23 cellular contexts compared by ENCODE assay signal in genomic region chr2:6196461-6196860, GRCh38.
"Had no signal": no experiment of that assay in that cellular context is flagged by ENCODE, and none has a peak within 500 bp of the region (broad histone marks: within the 10 kb centered on the region; RNA-seq: fewer than 3 reads in every experiment).

No MANE protein-coding gene starts in this region.

- H3K4me3 Mint-ChIP-seq: dendritic cell treated with granulocyte-macrophage colony-stimulating factor and Interleukin-4, amounts not matched to agents 40 ng/mL and 50 ng/mL, for 4 days; naive B cell; nephron; stimulated activated effector memory CD8-positive, alpha-beta T cell treated with anti-CD3 and anti-CD28 coated beads, Interleukin-12 subunit alpha, Interleukin-12 subunit beta, amount 100 ng/mL, for 72 hours had no signal

- H3K36me3 ChIP-seq: esophagus squamous epithelium, neutrophil, right lobe of liver, suprapubic skin, thyroid gland, upper lobe of right lung, vagina had no signal

- H3K27me3 ChIP-seq: esophagus squamous epithelium, foreskin keratinocyte, hepatocyte, neutrophil, right lobe of liver, suprapubic skin, thyroid gland, upper lobe of right lung, vagina had no signal

- H3K4me1 ChIP-seq: esophagus squamous epithelium, foreskin keratinocyte, psoas muscle, right lobe of liver, suprapubic skin, thyroid gland, upper lobe of right lung, vagina had no signal

- H3K27ac Mint-ChIP-seq: dendritic cell treated with granulocyte-macrophage colony-stimulating factor and Interleukin-4, amounts not matched to agents 40 ng/mL and 50 ng/mL, for 4 days; naive B cell; nephron; stimulated activated effector memory CD8-positive, alpha-beta T cell treated with anti-CD3 and anti-CD28 coated beads, Interleukin-12 subunit alpha, Interleukin-12 subunit beta, amount 100 ng/mL, for 72 hours had no signal

- H3K4me3 ChIP-seq: esophagus squamous epithelium, hepatocyte, lung, psoas muscle, right lobe of liver, suprapubic skin, thyroid gland, upper lobe of right lung, vagina had no signal

- DNase-seq: esophagus squamous epithelium; foreskin keratinocyte; kidney; left colon; left ventricle myocardium superior; mesendoderm; naive B cell; psoas muscle; retina; right lobe of liver; stimulated activated CD4-positive, alpha-beta T cell treated with anti-CD3 and anti-CD28 coated beads, Interleukin-4, amount 100 ng/mL, for 1 hour; stimulated activated CD8-positive, alpha-beta memory T cell treated with anti-CD3 and anti-CD28 coated beads, Interleukin-4, amount 100 ng/mL, for 48 hours; stimulated activated naive CD8-positive, alpha-beta T cell treated with anti-CD3 and anti-CD28 coated beads, Interleukin-15, Interleukin-2, amounts not matched to agents 100 U/mL and 50 U/mL, for 24 hours; thyroid gland; upper lobe of right lung had no signal

- H3K79me2 ChIP-seq: hepatocyte had no signal

- H3K27ac ChIP-seq: esophagus squamous epithelium, foreskin keratinocyte, hepatocyte, neutrophil, psoas muscle, right lobe of liver, suprapubic skin, thyroid gland, upper lobe of right lung, vagina had no signal

- H3K4me2 ChIP-seq: hepatocyte had no signal

- H3K27me3 Mint-ChIP-seq: dendritic cell treated with granulocyte-macrophage colony-stimulating factor and Interleukin-4, amounts not matched to agents 40 ng/mL and 50 ng/mL, for 4 days had no signal

- H3K9me3 ChIP-seq: esophagus squamous epithelium, neutrophil, right lobe of liver, thyroid gland, vagina had no signal

- H3K36me3 Mint-ChIP-seq: naive B cell; stimulated activated effector memory CD8-positive, alpha-beta T cell treated with anti-CD3 and anti-CD28 coated beads, Interleukin-12 subunit alpha, Interleukin-12 subunit beta, amount 100 ng/mL, for 72 hours had no signal

- H3K4me1 Mint-ChIP-seq: naive B cell; nephron; stimulated activated effector memory CD8-positive, alpha-beta T cell treated with anti-CD3 and anti-CD28 coated beads, Interleukin-12 subunit alpha, Interleukin-12 subunit beta, amount 100 ng/mL, for 72 hours had no signal

- ATAC-seq: foreskin keratinocyte; left colon; left ventricle myocardium superior; psoas muscle; right lobe of liver; stimulated activated effector memory CD8-positive, alpha-beta T cell treated with anti-CD3 and anti-CD28 coated beads, Interleukin-12 subunit alpha, Interleukin-12 subunit beta, amount 100 ng/mL, for 72 hours; stimulated activated naive CD8-positive, alpha-beta T cell treated with anti-CD3 and anti-CD28 coated beads, Interleukin-15, Interleukin-2, amounts not matched to agents 100 U/mL and 50 U/mL, for 24 hours; upper lobe of right lung had no signal

- H2AFZ ChIP-seq: hepatocyte had no signal
